ENCODE assay signal across 1 cellular context in the genomic region with DNA sequence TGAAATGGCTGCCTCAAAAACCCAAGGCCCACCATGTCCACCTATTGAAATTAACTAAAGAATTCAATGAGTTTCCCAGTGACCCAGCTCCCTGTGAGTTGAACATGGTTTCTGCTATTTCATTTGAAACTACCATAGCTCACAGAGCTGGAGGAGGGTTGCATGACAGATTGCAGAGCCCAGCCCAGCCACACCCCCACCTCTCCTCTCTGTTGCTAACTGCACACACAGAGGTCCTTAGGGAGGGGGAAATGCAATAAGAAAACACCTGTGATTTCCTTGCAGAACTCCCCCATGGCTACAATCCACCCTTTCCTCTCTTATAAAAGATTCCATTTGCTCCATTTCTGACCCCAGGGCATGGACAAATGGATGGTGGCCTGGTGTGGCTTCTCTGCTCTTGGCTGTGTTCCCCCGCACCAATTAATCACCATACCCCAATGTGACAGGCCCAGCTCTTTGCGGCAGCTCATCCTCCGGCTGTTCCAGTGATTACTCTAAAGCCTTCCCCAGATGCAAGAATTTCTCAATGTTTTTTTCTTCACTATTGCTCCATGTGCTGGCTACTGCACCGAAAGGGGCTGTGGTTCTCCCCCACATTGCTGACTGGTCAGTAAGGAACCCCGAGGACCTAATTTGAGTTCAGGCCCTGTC.
TF ChIP-seq lines count a peak whose summit lies in the region.

No MANE protein-coding gene starts in this region.

TF ChIP-seq in IMR-90, 13 proteins besides CTCF, POLR2A, EP300 and RAD21:
- no peak for TF ChIP-seq MAZ (IDR thresholded peaks at IDR 0.05; ENCODE audit: borderline replicate concordance, low read depth, low read length)
- TF ChIP-seq, protein P1, sequence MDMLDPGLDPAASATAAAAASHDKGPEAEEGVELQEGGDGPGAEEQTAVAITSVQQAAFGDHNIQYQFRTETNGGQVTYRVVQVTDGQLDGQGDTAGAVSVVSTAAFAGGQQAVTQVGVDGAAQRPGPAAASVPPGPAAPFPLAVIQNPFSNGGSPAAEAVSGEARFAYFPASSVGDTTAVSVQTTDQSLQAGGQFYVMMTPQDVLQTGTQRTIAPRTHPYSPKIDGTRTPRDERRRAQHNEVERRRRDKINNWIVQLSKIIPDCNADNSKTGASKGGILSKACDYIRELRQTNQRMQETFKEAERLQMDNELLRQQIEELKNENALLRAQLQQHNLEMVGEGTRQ (IDR thresholded peaks at IDR 0.05; ENCODE audit: low read depth, low read length) = no peak
- TF ChIP-seq NFE2L2 (IDR thresholded peaks at IDR 0.05; ENCODE audit: low read depth, low read length) = no peak
- TF ChIP-seq, protein P2, sequence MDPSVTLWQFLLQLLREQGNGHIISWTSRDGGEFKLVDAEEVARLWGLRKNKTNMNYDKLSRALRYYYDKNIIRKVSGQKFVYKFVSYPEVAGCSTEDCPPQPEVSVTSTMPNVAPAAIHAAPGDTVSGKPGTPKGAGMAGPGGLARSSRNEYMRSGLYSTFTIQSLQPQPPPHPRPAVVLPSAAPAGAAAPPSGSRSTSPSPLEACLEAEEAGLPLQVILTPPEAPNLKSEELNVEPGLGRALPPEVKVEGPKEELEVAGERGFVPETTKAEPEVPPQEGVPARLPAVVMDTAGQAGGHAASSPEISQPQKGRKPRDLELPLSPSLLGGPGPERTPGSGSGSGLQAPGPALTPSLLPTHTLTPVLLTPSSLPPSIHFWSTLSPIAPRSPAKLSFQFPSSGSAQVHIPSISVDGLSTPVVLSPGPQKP (IDR thresholded peaks at IDR 0.05; ENCODE audit: borderline replicate concordance, low read depth, low read length) = no peak
- no peak for TF ChIP-seq SMC3 (IDR thresholded peaks at IDR 0.05; ENCODE audit: low read depth, low read length)
- TF ChIP-seq CHD1 (IDR thresholded peaks at IDR 0.05; ENCODE audit: low read depth, low read length) = no peak
- TF ChIP-seq BHLHE40 (IDR thresholded peaks at IDR 0.05; ENCODE audit: low read depth, low read length) = no peak
- TF ChIP-seq FOS (IDR thresholded peaks at IDR 0.05; ENCODE audit: low read depth, low read length) = no peak
- TF ChIP-seq CEBPB (IDR thresholded peaks at IDR 0.05; ENCODE audit: low read depth, low read length) = no peak
- no peak for TF ChIP-seq MAFK (IDR thresholded peaks at IDR 0.05; ENCODE audit: low read depth, low read length)
